Comparison of ENCODE assay signal across 25 cellular contexts in genomic region chr4:182662551-182662950, GRCh38.
"Had no signal": no experiment of that assay in that cellular context is flagged by ENCODE, and none has a peak within 500 bp of the region (broad histone marks: within the 10 kb centered on the region; RNA-seq: fewer than 3 reads in every experiment).

No MANE protein-coding gene starts in this region.

- DNase-seq: dermis blood vessel endothelial cell; effector memory CD8-positive, alpha-beta T cell; hypothalamus; immature natural killer cell; left lung; mesenchymal stem cell; mucosa of descending colon; naive B cell; nucleus accumbens; psoas muscle; stimulated activated CD4-positive, alpha-beta T cell treated with anti-CD3 and anti-CD28 coated beads, Interleukin-12 subunit alpha, Interleukin-12 subunit beta, amount 100 ng/mL, for 4 hours; stimulated activated CD4-positive, alpha-beta T cell treated with anti-CD3 and anti-CD28 coated beads, Interleukin-1b, Interleukin-23, amount 100 ng/mL, for 48 hours; stimulated activated CD4-positive, alpha-beta T cell treated with anti-CD3 and anti-CD28 coated beads, Interleukin-4, amount 100 ng/mL, for 1 hour; stimulated activated CD8-positive, alpha-beta memory T cell treated with anti-CD3 and anti-CD28 coated beads, Interleukin-4, amount 100 ng/mL, for 48 hours; stimulated activated naive CD4-positive, alpha-beta T cell; stimulated activated naive CD8-positive, alpha-beta T cell treated with anti-CD3 and anti-CD28 coated beads, Interleukin-15, amount 100 ng/mL, for 72 hours; transverse colon; upper lobe of right lung; uterus had no signal

- H3K36me3 ChIP-seq: left lung, suprapubic skin, transverse colon, upper lobe of right lung, uterus had no signal

- H3K4me1 ChIP-seq: left lung, psoas muscle, suprapubic skin, transverse colon, uterus had no signal

- H3K27ac Mint-ChIP-seq: effector memory CD8-positive, alpha-beta T cell; immature natural killer cell; mesothelial cell of epicardium; naive B cell; nephron; stimulated activated naive CD8-positive, alpha-beta T cell treated with anti-CD3 and anti-CD28 coated beads, Interleukin-15, amount 100 ng/mL, for 72 hours had no signal

- ATAC-seq: effector memory CD8-positive, alpha-beta T cell; left lung; mucosa of descending colon; psoas muscle; sciatic nerve; stimulated activated naive CD8-positive, alpha-beta T cell treated with anti-CD3 and anti-CD28 coated beads, Interleukin-15, amount 100 ng/mL, for 72 hours; upper lobe of right lung had no signal

- H3K36me3 Mint-ChIP-seq: immature natural killer cell, naive B cell had no signal

- H3K9me3 ChIP-seq: mucosa of descending colon, psoas muscle, suprapubic skin, transverse colon, upper lobe of right lung, uterus had no signal

- H3K27me3 Mint-ChIP-seq: effector memory CD8-positive, alpha-beta T cell; stimulated activated naive CD8-positive, alpha-beta T cell treated with anti-CD3 and anti-CD28 coated beads, Interleukin-15, amount 100 ng/mL, for 72 hours had no signal

- H3K27ac ChIP-seq: coronary artery, left lung, psoas muscle, suprapubic skin, transverse colon, upper lobe of right lung, uterus had no signal

- H3K4me3 ChIP-seq: coronary artery, left lung, mucosa of descending colon, psoas muscle, smooth muscle cell, suprapubic skin, transverse colon, upper lobe of right lung, uterus had no signal

- H3K27me3 ChIP-seq: left lung, suprapubic skin, transverse colon, upper lobe of right lung, uterus had no signal

- H3K4me3 Mint-ChIP-seq: effector memory CD8-positive, alpha-beta T cell; immature natural killer cell; mesothelial cell of epicardium; naive B cell; nephron; stimulated activated naive CD8-positive, alpha-beta T cell treated with anti-CD3 and anti-CD28 coated beads, Interleukin-15, amount 100 ng/mL, for 72 hours had no signal

- H3K4me1 Mint-ChIP-seq: immature natural killer cell; mesothelial cell of epicardium; naive B cell; nephron; stimulated activated naive CD8-positive, alpha-beta T cell treated with anti-CD3 and anti-CD28 coated beads, Interleukin-15, amount 100 ng/mL, for 72 hours had no signal
